In the genomic region with DNA sequence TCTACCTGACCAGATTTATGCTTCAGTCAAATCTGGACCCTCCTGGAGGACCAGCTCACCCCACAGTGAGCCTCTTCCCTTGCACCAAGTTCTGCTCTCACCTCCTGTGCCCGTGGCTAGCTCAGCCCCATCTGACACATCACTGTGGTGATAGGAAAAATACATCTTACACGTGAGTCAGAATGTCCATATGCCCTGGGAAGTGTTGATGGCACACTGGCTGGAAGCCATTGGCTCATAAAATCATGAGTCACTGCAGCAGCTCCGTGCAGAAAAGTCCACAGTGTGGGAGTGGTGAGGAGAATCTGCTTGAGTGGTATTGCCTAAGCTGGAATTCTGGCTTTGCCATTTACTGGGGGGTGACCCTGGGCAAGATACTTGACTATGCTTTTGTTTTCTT, we compare ENCODE assay signal across 10 cellular contexts. TPM values are rescaled to one million over a fixed set of nuclear protein-coding genes. Genes with fewer than 3 reads are reported as not detected.
DNase-seq lines count a peak whose midpoint lies in the region; ATAC-seq and TF ChIP-seq lines count a peak whose summit lies in the region.
"Had no signal": no experiment of that assay in that cellular context is flagged by ENCODE, and none has a peak within 500 bp of the region (broad histone marks: within the 10 kb centered on the region; RNA-seq: fewer than 3 reads in every experiment).

No MANE protein-coding gene starts in this region.

- H3K27ac ChIP-seq in testis: no peak overlapping the region

- TF ChIP-seq CTCF in choroid plexus epithelial cell (conservative IDR thresholded peaks at IDR 0.05; ENCODE audit: low read depth, low read length) (no peak), omental fat pad (IDR thresholded peaks at IDR 0.05) (no peak), testis (IDR thresholded peaks at IDR 0.05) (no peak)

- no peaks in the 10 kb centered on the region for H3K27me3 ChIP-seq in testis

- H3K4me3 ChIP-seq in choroid plexus epithelial cell (ENCODE audit: low read depth, low read length): no peak overlapping the region
- no peak overlapping the region for H3K4me3 ChIP-seq in testis
- H3K4me3 ChIP-seq: skin epidermis had no signal

- WGBS in testis, 2 donors: 42 to 61% methylated on average over 3 of the region's 3 CpGs

- no peaks in the 10 kb centered on the region for H3K9me3 ChIP-seq in testis
- H3K9me3 ChIP-seq: Caco-2 had no signal

- ATAC-seq in omental fat pad (ENCODE audit: low FRiP score): peak; percentile 99

- DNase-seq in SIG-M5 treated with dmso at 0.1 percent for 504 hours (lab: John Stamatoyannopoulos, UW; ENCODE audit: unreplicated experiment) (peak; percentile 80), SIG-M5 (lab: John Stamatoyannopoulos, UW) (no peak), RKO (ENCODE audit: low spot score) (peak; percentile 93), choroid plexus epithelial cell (ENCODE audit: low read depth) (peak; percentile 97), omental fat pad (ENCODE audit: low spot score) (no peak), NCI-H526 (lab: John Stamatoyannopoulos, UW) (no peak), GF-D8 (lab: John Stamatoyannopoulos, UW) (no peak), testis (no peak)

- intact Hi-C loops in testis (cut with DNase I; ENCODE audit: low total_unique reads): no loop called here

- TF ChIP-seq POLR2A in testis (IDR thresholded peaks at IDR 0.05): no peak

- H3K36me3 ChIP-seq in testis (ENCODE audit: low read depth, missing control alignments): no peaks in the 10 kb centered on the region

- no peaks in the 10 kb centered on the region for H3K4me1 ChIP-seq in testis
- H3K4me1 ChIP-seq: Caco-2 had no signal

RNA-seq across cellular contexts. Expression of a gene that starts 42.6 kb away (rescaled TPM):
- total RNA-seq in omental fat pad: 10 to 100 TPM; 11.7 to 25.6 (median 20.0) TPM
- 10 to 100 TPM; 22.5 to 42.6 TPM for total RNA-seq in testis
- 14.3 TPM for polyA plus RNA-seq in testis (ENCODE audit: insufficient read depth, low read depth, low replicate concordance)

Comparison
In these comparisons a context has a peak if more than half of its experiments do, and no peak if none do; other contexts are left out.
1. DNase-seq: peak in SIG-M5 treated with dmso at 0.1 percent for 504 hours (single experiment), RKO (single experiment) and choroid plexus epithelial cell (single experiment); none in SIG-M5 (single experiment), omental fat pad (single experiment), NCI-H526 (0 of 2), GF-D8 (single experiment) and testis (single experiment).